Comparison of ENCODE assay signal across 1 cellular context in the genomic region with DNA sequence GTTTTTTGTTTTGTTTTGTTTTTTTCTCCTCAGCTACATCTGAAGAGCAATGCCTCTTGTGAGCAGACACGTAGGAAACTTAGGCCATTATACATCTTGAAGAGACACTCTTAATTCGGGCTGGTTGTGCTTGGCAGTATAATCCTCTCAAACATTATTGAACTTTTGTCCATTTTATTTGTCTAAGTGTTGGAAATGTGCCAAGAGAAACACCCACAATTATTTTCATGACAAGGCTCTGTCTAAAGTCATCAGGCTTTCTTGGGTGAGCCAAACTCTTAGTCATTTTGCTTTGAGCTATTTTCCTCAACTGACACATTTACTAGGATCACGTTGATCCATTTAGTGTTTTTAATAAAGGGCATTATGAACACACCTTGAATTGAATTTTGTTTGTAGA.
TF ChIP-seq lines count a peak whose summit lies in the region.

No MANE protein-coding gene starts in this region.

TF ChIP-seq in GM23338, 12 proteins besides CTCF, POLR2A, EP300 and RAD21 (continued from another document):
- TF ChIP-seq, protein P1, sequence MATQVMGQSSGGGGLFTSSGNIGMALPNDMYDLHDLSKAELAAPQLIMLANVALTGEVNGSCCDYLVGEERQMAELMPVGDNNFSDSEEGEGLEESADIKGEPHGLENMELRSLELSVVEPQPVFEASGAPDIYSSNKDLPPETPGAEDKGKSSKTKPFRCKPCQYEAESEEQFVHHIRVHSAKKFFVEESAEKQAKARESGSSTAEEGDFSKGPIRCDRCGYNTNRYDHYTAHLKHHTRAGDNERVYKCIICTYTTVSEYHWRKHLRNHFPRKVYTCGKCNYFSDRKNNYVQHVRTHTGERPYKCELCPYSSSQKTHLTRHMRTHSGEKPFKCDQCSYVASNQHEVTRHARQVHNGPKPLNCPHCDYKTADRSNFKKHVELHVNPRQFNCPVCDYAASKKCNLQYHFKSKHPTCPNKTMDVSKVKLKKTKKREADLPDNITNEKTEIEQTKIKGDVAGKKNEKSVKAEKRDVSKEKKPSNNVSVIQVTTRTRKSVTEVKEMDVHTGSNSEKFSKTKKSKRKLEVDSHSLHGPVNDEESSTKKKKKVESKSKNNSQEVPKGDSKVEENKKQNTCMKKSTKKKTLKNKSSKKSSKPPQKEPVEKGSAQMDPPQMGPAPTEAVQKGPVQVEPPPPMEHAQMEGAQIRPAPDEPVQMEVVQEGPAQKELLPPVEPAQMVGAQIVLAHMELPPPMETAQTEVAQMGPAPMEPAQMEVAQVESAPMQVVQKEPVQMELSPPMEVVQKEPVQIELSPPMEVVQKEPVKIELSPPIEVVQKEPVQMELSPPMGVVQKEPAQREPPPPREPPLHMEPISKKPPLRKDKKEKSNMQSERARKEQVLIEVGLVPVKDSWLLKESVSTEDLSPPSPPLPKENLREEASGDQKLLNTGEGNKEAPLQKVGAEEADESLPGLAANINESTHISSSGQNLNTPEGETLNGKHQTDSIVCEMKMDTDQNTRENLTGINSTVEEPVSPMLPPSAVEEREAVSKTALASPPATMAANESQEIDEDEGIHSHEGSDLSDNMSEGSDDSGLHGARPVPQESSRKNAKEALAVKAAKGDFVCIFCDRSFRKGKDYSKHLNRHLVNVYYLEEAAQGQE (IDR thresholded peaks at IDR 0.05; ENCODE audit: unreplicated experiment) = no peak
- no peak for TF ChIP-seq EZH2 (IDR thresholded peaks at IDR 0.05; ENCODE audit: low read depth, unreplicated experiment)
TF ChIP-seq in GM23338: peak in this region for 0.
